16 cellular contexts compared by ENCODE assay signal in the genomic region with DNA sequence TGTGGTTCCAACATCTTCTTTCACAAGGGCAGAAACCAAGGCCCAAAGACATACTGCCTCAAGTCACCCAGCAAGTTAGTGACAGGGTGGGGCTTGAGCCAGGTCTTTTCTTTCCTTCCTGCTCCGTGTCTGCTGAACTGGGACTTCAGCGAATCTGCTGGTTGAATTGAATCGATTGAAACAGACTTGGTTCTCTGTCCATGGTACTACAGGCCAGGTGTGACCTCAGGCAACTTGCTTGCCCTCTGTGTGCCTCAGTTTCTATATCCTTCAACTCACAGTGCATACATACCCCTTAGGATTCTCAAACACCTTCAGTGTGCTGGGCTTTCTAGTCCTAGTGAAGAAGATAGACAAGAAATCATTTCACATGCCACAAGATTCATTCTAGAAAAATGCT. TPM values are rescaled to one million over a fixed set of nuclear protein-coding genes. Genes with fewer than 3 reads are reported as not detected.
A peak's percentile ranks its signal among the peaks of the same experiment; 100 is the strongest.
DNase-seq lines count a peak whose midpoint lies in the region; ATAC-seq and TF ChIP-seq lines count a peak whose summit lies in the region.
"Had no signal": no experiment of that assay in that cellular context is flagged by ENCODE, and none has a peak within 500 bp of the region (broad histone marks: within the 10 kb centered on the region; RNA-seq: fewer than 3 reads in every experiment).

No MANE protein-coding gene starts in this region.

- no peak overlapping the region for H3K27ac ChIP-seq in HEK293 (ENCODE audit: extremely low read depth, low read depth, low read length)
- H3K27ac ChIP-seq: cardiac muscle cell, spleen, upper lobe of left lung, WERI-Rb-1 had no signal

- peak overlapping the region; percentile 14 for H3K4me3 Mint-ChIP-seq in activated CD4-positive, alpha-beta T cell treated with anti-CD3 and anti-CD28 coated beads, Interleukin-2, amount 10 ng/mL, durations not matched to agents 7 days and 5 days
- peak overlapping the region; percentile 99 to 100 for H3K4me3 Mint-ChIP-seq in effector memory CD8-positive, alpha-beta T cell
- peak overlapping the region; percentile 41 for H3K4me3 Mint-ChIP-seq in progenitor cell of endocrine pancreas (ENCODE audit: low read depth)

- H3K27ac Mint-ChIP-seq in activated CD4-positive, alpha-beta T cell treated with anti-CD3 and anti-CD28 coated beads, Interleukin-2, amount 10 ng/mL, durations not matched to agents 7 days and 5 days: no peak overlapping the region
- H3K27ac Mint-ChIP-seq in effector memory CD8-positive, alpha-beta T cell: no peak overlapping the region
- no peak overlapping the region for H3K27ac Mint-ChIP-seq in progenitor cell of endocrine pancreas
- H3K27ac Mint-ChIP-seq: activated naive CD8-positive, alpha-beta T cell treated with anti-CD3 and anti-CD28 coated beads for 36 hours had no signal

- H3K27me3 Mint-ChIP-seq in activated CD4-positive, alpha-beta T cell treated with anti-CD3 and anti-CD28 coated beads, Interleukin-2, amount 10 ng/mL, durations not matched to agents 7 days and 5 days: peaks cover 15% of the 10 kb centered on the region
- H3K27me3 Mint-ChIP-seq in effector memory CD8-positive, alpha-beta T cell: peaks cover 0 to 4% of the 10 kb centered on the region in 2 donors
- peaks cover 46% of the 10 kb centered on the region for H3K27me3 Mint-ChIP-seq in progenitor cell of endocrine pancreas

- CTCF ChIA-PET in activated CD4-positive, alpha-beta T cell treated with anti-CD3 and anti-CD28 coated beads, Interleukin-2, amount 10 ng/mL, durations not matched to agents 7 days and 5 days (lab: Charles Lee): no interaction called here
- CTCF ChIA-PET in HEK293 (lab: Yijun Ruan, JAX): no interaction called here

- POLR2A ChIA-PET in activated CD4-positive, alpha-beta T cell treated with anti-CD3 and anti-CD28 coated beads, Interleukin-2, amount 10 ng/mL, durations not matched to agents 7 days and 5 days (lab: Charles Lee): no interaction called here
- POLR2A ChIA-PET in HEK293 (lab: Yijun Ruan, JAX): no interaction called here

- H3K4me1 ChIP-seq in HEK293 (ENCODE audit: control insufficient read depth, insufficient read depth, low read length): no peaks in the 10 kb centered on the region

- H3K36me3 Mint-ChIP-seq in activated CD4-positive, alpha-beta T cell treated with anti-CD3 and anti-CD28 coated beads, Interleukin-2, amount 10 ng/mL, durations not matched to agents 7 days and 5 days (ENCODE audit: low read depth): peaks cover 3% of the 10 kb centered on the region
- peaks cover 7% of the 10 kb centered on the region for H3K36me3 Mint-ChIP-seq in effector memory CD8-positive, alpha-beta T cell (ENCODE audit: insufficient read depth)
- no peaks in the 10 kb centered on the region for H3K36me3 Mint-ChIP-seq in progenitor cell of endocrine pancreas (ENCODE audit: insufficient read depth)
- H3K36me3 Mint-ChIP-seq: activated naive CD8-positive, alpha-beta T cell treated with anti-CD3 and anti-CD28 coated beads for 36 hours had no signal

- no peak for DNase-seq in activated CD4-positive, alpha-beta T cell treated with anti-CD3 and anti-CD28 coated beads, Interleukin-2, amount 10 ng/mL, durations not matched to agents 7 days and 5 days
- DNase-seq in activated CD4-positive, alpha-beta T cell treated with anti-CD3 and anti-CD28 coated beads for 1 hour: no peak
- DNase-seq in effector memory CD8-positive, alpha-beta T cell: no peak
- no peak for DNase-seq in progenitor cell of endocrine pancreas (ENCODE audit: low spot score, unreplicated experiment)
- no peak for DNase-seq in D341Med (ENCODE audit: low spot score)
- DNase-seq in AML-193 (lab: John Stamatoyannopoulos, UW): no peak
- no peak for DNase-seq in NCI-H2196 treated with DMSO at 0.1 percent for 48 hours (lab: John Stamatoyannopoulos, UW; ENCODE audit: unreplicated experiment)
- DNase-seq: activated naive CD8-positive, alpha-beta T cell treated with anti-CD3 and anti-CD28 coated beads for 36 hours; effector memory CD4-positive, alpha-beta T cell; Karpas-422; stimulated activated naive CD4-positive, alpha-beta T cell; upper lobe of left lung; WERI-Rb-1 had no signal

- peaks cover 11% of the 10 kb centered on the region for H3K4me1 Mint-ChIP-seq in activated CD4-positive, alpha-beta T cell treated with anti-CD3 and anti-CD28 coated beads, Interleukin-2, amount 10 ng/mL, durations not matched to agents 7 days and 5 days
- peaks cover 15 to 17% of the 10 kb centered on the region in 2 donors for H3K4me1 Mint-ChIP-seq in effector memory CD8-positive, alpha-beta T cell (ENCODE audit: low read depth in 2 of 2)
- H3K4me1 Mint-ChIP-seq in progenitor cell of endocrine pancreas (ENCODE audit: low read depth): peaks cover 7% of the 10 kb centered on the region

- H3K36me3 ChIP-seq in HEK293 (ENCODE audit: control insufficient read depth in 2 of 2, insufficient read depth in 1 of 2, low read length in 2 of 2): no peaks in the 10 kb centered on the region
- H3K36me3 ChIP-seq: cardiac muscle cell, spleen, upper lobe of left lung, WERI-Rb-1 had no signal

- TF ChIP-seq CTCF in HEK293 (tag by site-specific recombination; IDR thresholded peaks at IDR 0.05) (no peak), progenitor cell of endocrine pancreas (IDR thresholded peaks at IDR 0.05; ENCODE audit: unreplicated experiment) (no peak)

- no peaks in the 10 kb centered on the region for H3K9me3 ChIP-seq in HEK293 (ENCODE audit: control insufficient read depth, insufficient read depth, low read depth, low read length)
- H3K9me3 ChIP-seq: spleen, upper lobe of left lung had no signal

- ATAC-seq in effector memory CD8-positive, alpha-beta T cell (replicated peaks): no peak

- H3K9me3 Mint-ChIP-seq in activated CD4-positive, alpha-beta T cell treated with anti-CD3 and anti-CD28 coated beads, Interleukin-2, amount 10 ng/mL, durations not matched to agents 7 days and 5 days: no peaks in the 10 kb centered on the region
- H3K9me3 Mint-ChIP-seq in effector memory CD8-positive, alpha-beta T cell: no peaks in the 10 kb centered on the region
- H3K9me3 Mint-ChIP-seq in progenitor cell of endocrine pancreas (ENCODE audit: low read depth): no peaks in the 10 kb centered on the region
- H3K9me3 Mint-ChIP-seq: activated naive CD8-positive, alpha-beta T cell treated with anti-CD3 and anti-CD28 coated beads for 36 hours had no signal

- no peak overlapping the region for H3K4me3 ChIP-seq in HEK293 (ENCODE audit: low read depth, low read length)
- H3K4me3 ChIP-seq: cardiac muscle cell had no signal

TF ChIP-seq in HEK293, 187 proteins besides CTCF, POLR2A, EP300 and RAD21:
- TF ChIP-seq, protein P1, sequence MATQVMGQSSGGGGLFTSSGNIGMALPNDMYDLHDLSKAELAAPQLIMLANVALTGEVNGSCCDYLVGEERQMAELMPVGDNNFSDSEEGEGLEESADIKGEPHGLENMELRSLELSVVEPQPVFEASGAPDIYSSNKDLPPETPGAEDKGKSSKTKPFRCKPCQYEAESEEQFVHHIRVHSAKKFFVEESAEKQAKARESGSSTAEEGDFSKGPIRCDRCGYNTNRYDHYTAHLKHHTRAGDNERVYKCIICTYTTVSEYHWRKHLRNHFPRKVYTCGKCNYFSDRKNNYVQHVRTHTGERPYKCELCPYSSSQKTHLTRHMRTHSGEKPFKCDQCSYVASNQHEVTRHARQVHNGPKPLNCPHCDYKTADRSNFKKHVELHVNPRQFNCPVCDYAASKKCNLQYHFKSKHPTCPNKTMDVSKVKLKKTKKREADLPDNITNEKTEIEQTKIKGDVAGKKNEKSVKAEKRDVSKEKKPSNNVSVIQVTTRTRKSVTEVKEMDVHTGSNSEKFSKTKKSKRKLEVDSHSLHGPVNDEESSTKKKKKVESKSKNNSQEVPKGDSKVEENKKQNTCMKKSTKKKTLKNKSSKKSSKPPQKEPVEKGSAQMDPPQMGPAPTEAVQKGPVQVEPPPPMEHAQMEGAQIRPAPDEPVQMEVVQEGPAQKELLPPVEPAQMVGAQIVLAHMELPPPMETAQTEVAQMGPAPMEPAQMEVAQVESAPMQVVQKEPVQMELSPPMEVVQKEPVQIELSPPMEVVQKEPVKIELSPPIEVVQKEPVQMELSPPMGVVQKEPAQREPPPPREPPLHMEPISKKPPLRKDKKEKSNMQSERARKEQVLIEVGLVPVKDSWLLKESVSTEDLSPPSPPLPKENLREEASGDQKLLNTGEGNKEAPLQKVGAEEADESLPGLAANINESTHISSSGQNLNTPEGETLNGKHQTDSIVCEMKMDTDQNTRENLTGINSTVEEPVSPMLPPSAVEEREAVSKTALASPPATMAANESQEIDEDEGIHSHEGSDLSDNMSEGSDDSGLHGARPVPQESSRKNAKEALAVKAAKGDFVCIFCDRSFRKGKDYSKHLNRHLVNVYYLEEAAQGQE (tag by site-specific recombination; IDR thresholded peaks at IDR 0.05): peak; percentile 91
- no peak for TF ChIP-seq GLIS1 (tag by site-specific recombination; IDR thresholded peaks at IDR 0.05)
- TF ChIP-seq, protein P2, sequence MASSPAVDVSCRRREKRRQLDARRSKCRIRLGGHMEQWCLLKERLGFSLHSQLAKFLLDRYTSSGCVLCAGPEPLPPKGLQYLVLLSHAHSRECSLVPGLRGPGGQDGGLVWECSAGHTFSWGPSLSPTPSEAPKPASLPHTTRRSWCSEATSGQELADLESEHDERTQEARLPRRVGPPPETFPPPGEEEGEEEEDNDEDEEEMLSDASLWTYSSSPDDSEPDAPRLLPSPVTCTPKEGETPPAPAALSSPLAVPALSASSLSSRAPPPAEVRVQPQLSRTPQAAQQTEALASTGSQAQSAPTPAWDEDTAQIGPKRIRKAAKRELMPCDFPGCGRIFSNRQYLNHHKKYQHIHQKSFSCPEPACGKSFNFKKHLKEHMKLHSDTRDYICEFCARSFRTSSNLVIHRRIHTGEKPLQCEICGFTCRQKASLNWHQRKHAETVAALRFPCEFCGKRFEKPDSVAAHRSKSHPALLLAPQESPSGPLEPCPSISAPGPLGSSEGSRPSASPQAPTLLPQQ (tag by site-specific recombination; IDR thresholded peaks at IDR 0.05): no peak

RNA-seq across cellular contexts. Expression of a gene that starts 2.0 kb away (rescaled TPM):
- under 1 TPM; 0.30 to 0.79 TPM for total RNA-seq in activated CD4-positive, alpha-beta T cell treated with anti-CD3 and anti-CD28 coated beads, Interleukin-2, amount 10 ng/mL, durations not matched to agents 7 days and 5 days
- total RNA-seq in progenitor cell of endocrine pancreas: 5.7 and 7.5 TPM in 2 replicates

RNA-seq across cellular contexts. Expression of a gene that starts 38.5 kb away (rescaled TPM):
- total RNA-seq in activated CD4-positive, alpha-beta T cell treated with anti-CD3 and anti-CD28 coated beads, Interleukin-2, amount 10 ng/mL, durations not matched to agents 7 days and 5 days: 10 to 100 TPM in 1 of 2 experiments, 1 to 10 TPM in 1; 8.2 to 10.8 TPM
- 11.2 and 12.5 TPM in 2 replicates for total RNA-seq in progenitor cell of endocrine pancreas

Comparison
In these comparisons a context has a peak if more than half of its experiments do, and no peak if none do; other contexts are left out.
1. H3K4me3 Mint-ChIP-seq: peak in every context shown above with its lines; median percentile 100 in effector memory CD8-positive, alpha-beta T cell; 41 in progenitor cell of endocrine pancreas; 14 in activated CD4-positive, alpha-beta T cell treated with anti-CD3 and anti-CD28 coated beads, Interleukin-2, amount 10 ng/mL, durations not matched to agents 7 days and 5 days.